Comparison of ENCODE assay signal across 18 cellular contexts in genomic region chr3:153096611-153097200, GRCh38.
"Had no signal": no experiment of that assay in that cellular context is flagged by ENCODE, and none has a peak within 500 bp of the region (broad histone marks: within the 10 kb centered on the region; RNA-seq: fewer than 3 reads in every experiment).

No MANE protein-coding gene starts in this region.

- H3K4me3 Mint-ChIP-seq: activated CD4-positive, alpha-beta T cell treated with anti-CD3 and anti-CD28 coated beads, Interleukin-2, amount 10 ng/mL, durations not matched to agents 24 days and 14 days; central memory CD8-positive, alpha-beta T cell; endodermal cell; T-helper 1 cell treated with Interleukin-12 subunit alpha and Interleukin-12 subunit beta and Interleukin-4 antibody, amounts not matched to agents 30 μg/mL and 1 μg/mL, for 36 hours; WTC11 had no signal

- H3K27me3 Mint-ChIP-seq: activated CD4-positive, alpha-beta T cell treated with anti-CD3 and anti-CD28 coated beads, Interleukin-2, amount 10 ng/mL, durations not matched to agents 24 days and 14 days; central memory CD8-positive, alpha-beta T cell had no signal

- H3K9me3 ChIP-seq: adrenal gland, esophagus squamous epithelium, left ventricle myocardium inferior, tibial artery had no signal

- H3K27ac Mint-ChIP-seq: activated CD4-positive, alpha-beta T cell treated with anti-CD3 and anti-CD28 coated beads, Interleukin-2, amount 10 ng/mL, durations not matched to agents 24 days and 14 days; activated T-helper 2 cell treated with anti-CD3 and anti-CD28 coated beads, Interferon-gamma antibody, Interleukin-2, Interleukin-4, amounts not matched to agents 10 μg/mL and 5 μg/mL and 100 μg/mL, durations not matched to agents 14 hours and 24 hours and 36 hours; endodermal cell; T-helper 1 cell treated with Interleukin-12 subunit alpha and Interleukin-12 subunit beta and Interleukin-4 antibody, amounts not matched to agents 30 μg/mL and 1 μg/mL, for 36 hours; WTC11 had no signal

- H2AFZ ChIP-seq: parathyroid adenoma had no signal

- H3K4me3 ChIP-seq: adrenal gland, esophagus squamous epithelium, left ventricle myocardium inferior, tibial artery had no signal

- H3K27me3 ChIP-seq: adrenal gland, esophagus squamous epithelium, tibial artery had no signal

- H3K4me1 ChIP-seq: adrenal gland, esophagus squamous epithelium, left ventricle myocardium inferior, parathyroid adenoma, tibial artery had no signal

- H3K9me3 Mint-ChIP-seq: activated CD4-positive, alpha-beta T cell treated with anti-CD3 and anti-CD28 coated beads, Interleukin-2, amount 10 ng/mL, durations not matched to agents 24 days and 14 days; activated T-helper 2 cell treated with anti-CD3 and anti-CD28 coated beads, Interferon-gamma antibody, Interleukin-2, Interleukin-4, amounts not matched to agents 10 μg/mL and 5 μg/mL and 100 μg/mL, durations not matched to agents 14 hours and 24 hours and 36 hours; central memory CD8-positive, alpha-beta T cell; T-helper 1 cell treated with Interleukin-12 subunit alpha and Interleukin-12 subunit beta and Interleukin-4 antibody, amounts not matched to agents 30 μg/mL and 1 μg/mL, for 36 hours had no signal

- H3K9ac ChIP-seq: parathyroid adenoma had no signal

- H3K36me3 ChIP-seq: adrenal gland, esophagus squamous epithelium, left ventricle myocardium inferior, tibial artery had no signal

- H3K79me2 ChIP-seq: parathyroid adenoma had no signal

- DNase-seq: activated CD4-positive, alpha-beta T cell treated with anti-CD3 and anti-CD28 coated beads, Interleukin-2, amount 10 ng/mL, durations not matched to agents 24 days and 14 days; activated CD8-positive, alpha-beta memory T cell treated with anti-CD3 and anti-CD28 coated beads for 24 hours; activated naive CD4-positive, alpha-beta T cell treated with anti-CD3 and anti-CD28 coated beads, Interleukin-2, amount 50 U/mL, for 16 hours; activated T-cell treated with anti-CD3 and anti-CD28 coated beads for 4 hours; adrenal gland; endodermal cell; esophagus squamous epithelium; foreskin fibroblast; head of caudate nucleus; left ventricle myocardium inferior; mesenchymal stem cell; stimulated activated CD4-positive, alpha-beta T cell treated with anti-CD3 and anti-CD28 coated beads, Interleukin-4, amount 100 ng/mL, for 4 hours; tibial artery had no signal

- H3K4me1 Mint-ChIP-seq: activated CD4-positive, alpha-beta T cell treated with anti-CD3 and anti-CD28 coated beads, Interleukin-2, amount 10 ng/mL, durations not matched to agents 24 days and 14 days; central memory CD8-positive, alpha-beta T cell had no signal

- H3K27ac ChIP-seq: adrenal gland, left ventricle myocardium inferior, parathyroid adenoma, tibial artery had no signal
